Comparison of ENCODE assay signal across 19 cellular contexts in the genomic region with DNA sequence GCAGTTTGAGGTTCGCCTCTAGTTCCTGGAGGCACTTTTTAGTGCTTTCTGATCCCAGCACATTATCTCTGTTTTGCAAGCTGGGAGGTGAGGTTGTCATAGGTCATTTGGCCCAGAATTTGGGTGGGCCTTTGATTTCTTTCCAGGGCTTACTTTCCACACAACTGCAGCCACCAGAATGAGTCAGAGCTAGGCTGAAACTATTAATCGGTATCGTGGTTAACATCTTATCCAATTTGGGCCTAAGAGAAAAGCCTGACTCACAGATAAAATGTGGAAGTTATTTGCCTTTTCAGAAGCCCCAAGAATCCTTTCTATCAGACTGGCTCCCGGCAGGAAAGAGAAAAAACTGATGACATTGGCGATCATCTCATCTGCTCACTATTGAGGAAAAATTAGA.
DNase-seq lines count a peak whose midpoint lies in the region; ATAC-seq and TF ChIP-seq lines count a peak whose summit lies in the region.
"Had no signal": no experiment of that assay in that cellular context is flagged by ENCODE, and none has a peak within 500 bp of the region (broad histone marks: within the 10 kb centered on the region; RNA-seq: fewer than 3 reads in every experiment).

No MANE protein-coding gene starts in this region.

- H3K36me3 ChIP-seq in MG63 (no peaks in the 10 kb centered on the region), brain microvascular endothelial cell (replicated peaks) (no peaks in the 10 kb centered on the region)

- H3K36me3 Mint-ChIP-seq in nephron (ENCODE audit: low read depth), result no peaks in the 10 kb centered on the region
- H3K36me3 Mint-ChIP-seq: activated naive CD8-positive, alpha-beta T cell treated with anti-CD3 and anti-CD28 coated beads, Interleukin-2, amount 10 ng/mL, durations not matched to agents 7 days and 5 days had no signal

- no peak overlapping the region for H3K4me3 Mint-ChIP-seq in nephron
- H3K4me3 Mint-ChIP-seq: activated naive CD8-positive, alpha-beta T cell treated with anti-CD3 and anti-CD28 coated beads, Interleukin-2, amount 10 ng/mL, durations not matched to agents 7 days and 5 days; CD4-positive, alpha-beta T cell had no signal

- H3K4me3 ChIP-seq in MG63 (no peak overlapping the region), brain microvascular endothelial cell (ENCODE audit: low read depth, low read length) (no peak overlapping the region)

- H3K9me3 Mint-ChIP-seq in nephron, result no peaks in the 10 kb centered on the region
- H3K9me3 Mint-ChIP-seq: activated naive CD8-positive, alpha-beta T cell treated with anti-CD3 and anti-CD28 coated beads, Interleukin-2, amount 10 ng/mL, durations not matched to agents 7 days and 5 days; CD4-positive, alpha-beta T cell had no signal

- H3K4me1 Mint-ChIP-seq in nephron, result peaks cover 50% of the 10 kb centered on the region
- H3K4me1 Mint-ChIP-seq: activated naive CD8-positive, alpha-beta T cell treated with anti-CD3 and anti-CD28 coated beads, Interleukin-2, amount 10 ng/mL, durations not matched to agents 7 days and 5 days had no signal

- DNase-seq in AG20443 (ENCODE audit: low spot score) (peak; percentile 81), MG63 (peak; percentile 44), brain microvascular endothelial cell (peak; percentile 55), NOMO-1 treated with DMSO at 0.1 percent for 48 hours (lab: John Stamatoyannopoulos, UW; ENCODE audit: unreplicated experiment) (no peak), GM19238 (ENCODE audit: insufficient read length, low spot score) (no peak), mesenteric fat pad (ENCODE audit: low spot score) (no peak)
- DNase-seq: activated naive CD8-positive, alpha-beta T cell treated with anti-CD3 and anti-CD28 coated beads, Interleukin-2, amount 10 ng/mL, durations not matched to agents 7 days and 5 days; CD4-positive, alpha-beta T cell; dermis blood vessel endothelial cell; foreskin keratinocyte; NCI-H526; stimulated activated CD4-positive, alpha-beta T cell treated with anti-CD3 and anti-CD28 coated beads, Interleukin-4, amount 100 ng/mL, for 4 hours; stimulated activated naive CD8-positive, alpha-beta T cell treated with anti-CD3 and anti-CD28 coated beads, Interleukin-15, Interleukin-2, amounts not matched to agents 100 U/mL and 50 U/mL, for 24 hours had no signal

- no peak for ATAC-seq in HG03457 (IDR thresholded peaks at IDR 0.05; ENCODE audit: unreplicated experiment)
- ATAC-seq: foreskin keratinocyte; HepG2; Right ventricle myocardium inferior; stimulated activated naive CD8-positive, alpha-beta T cell treated with anti-CD3 and anti-CD28 coated beads, Interleukin-15, Interleukin-2, amounts not matched to agents 100 U/mL and 50 U/mL, for 24 hours had no signal

- H3K27me3 Mint-ChIP-seq in nephron (ENCODE audit: low read depth), result no peaks in the 10 kb centered on the region
- H3K27me3 Mint-ChIP-seq: activated naive CD8-positive, alpha-beta T cell treated with anti-CD3 and anti-CD28 coated beads, Interleukin-2, amount 10 ng/mL, durations not matched to agents 7 days and 5 days had no signal

- no peaks in the 10 kb centered on the region for H3K9me3 ChIP-seq in MG63

- H3K27ac ChIP-seq in brain microvascular endothelial cell, result no peak overlapping the region
- H3K27ac ChIP-seq: foreskin keratinocyte, VCaP had no signal

- H3K27ac Mint-ChIP-seq in nephron, result peak overlapping the region in 2 of 3 experiments; percentile 73 to 90
- H3K27ac Mint-ChIP-seq: activated naive CD8-positive, alpha-beta T cell treated with anti-CD3 and anti-CD28 coated beads, Interleukin-2, amount 10 ng/mL, durations not matched to agents 7 days and 5 days; CD4-positive, alpha-beta T cell; progenitor cell of endocrine pancreas had no signal

- TF ChIP-seq CTCF in brain microvascular endothelial cell (IDR thresholded peaks at IDR 0.05; ENCODE audit: low read depth, low read length, missing control alignments), result no peak
- TF ChIP-seq CTCF in nephron (IDR thresholded peaks at IDR 0.05; ENCODE audit: unreplicated experiment in 3 of 3), result no peak

- H3K27me3 ChIP-seq in MG63, result no peaks in the 10 kb centered on the region
- no peaks in the 10 kb centered on the region for H3K27me3 ChIP-seq in brain microvascular endothelial cell (replicated peaks)
- H3K27me3 ChIP-seq: foreskin keratinocyte had no signal

- in situ Hi-C loops in brain microvascular endothelial cell (cut with HindIII; ENCODE audit: low pct_ligation_motif_present, low sequenced_read_pairs), result no loop called here

Comparison
In these comparisons a context has a peak if more than half of its experiments do, and no peak if none do; other contexts are left out.
1. DNase-seq: peak in AG20443 (single experiment), MG63 (single experiment) and brain microvascular endothelial cell (single experiment); none in NOMO-1 treated with DMSO at 0.1 percent for 48 hours (single experiment), GM19238 (single experiment) and mesenteric fat pad (single experiment).